ENCODE assay signal across 9 cellular contexts in the genomic region with DNA sequence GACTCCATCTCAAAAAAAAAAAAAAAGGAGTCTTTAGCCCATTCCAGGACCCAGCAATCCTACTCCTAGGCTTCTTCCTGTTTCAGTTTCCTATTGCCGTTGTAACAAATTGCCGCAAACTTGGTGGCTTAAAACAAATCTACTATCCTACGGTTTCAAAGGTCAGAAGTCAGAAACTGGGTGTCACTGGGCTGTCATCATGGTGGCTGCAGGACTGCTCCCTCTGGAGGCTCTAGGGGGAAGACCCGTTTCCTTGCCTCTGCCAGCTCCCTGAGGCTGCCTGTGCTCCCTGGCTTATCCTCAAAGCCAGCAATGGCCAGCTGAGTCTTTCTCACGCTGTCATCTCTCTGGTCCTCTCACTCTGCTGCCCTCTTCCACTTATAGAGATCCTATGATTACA.
DNase-seq lines count a peak whose midpoint lies in the region; ATAC-seq lines count a peak whose summit lies in the region.
"Had no signal": no experiment of that assay in that cellular context is flagged by ENCODE, and none has a peak within 500 bp of the region (broad histone marks: within the 10 kb centered on the region; RNA-seq: fewer than 3 reads in every experiment).

No MANE protein-coding gene starts in this region.

- ATAC-seq in HG02885 (IDR thresholded peaks at IDR 0.05; ENCODE audit: poor library complexity, unreplicated experiment) (no peak), HG03280 (IDR thresholded peaks at IDR 0.05; ENCODE audit: unreplicated experiment) (no peak), GM19351 (IDR thresholded peaks at IDR 0.05; ENCODE audit: unreplicated experiment) (no peak)

- DNase-seq in CD1c-positive myeloid dendritic cell (ENCODE audit: extremely low spot score) (peak; percentile 83), HuH-7 (ENCODE audit: low spot score) (peak; percentile 91), SW480 (ENCODE audit: low spot score) (peak; percentile 50), islet precursor cell (peak; percentile 80), NCI-H446 treated with DMSO at 0.1 percent for 48 hours (lab: John Stamatoyannopoulos, UW) (no peak)
- DNase-seq: stimulated activated CD8-positive, alpha-beta memory T cell treated with anti-CD3 and anti-CD28 coated beads, Interleukin-4, amount 100 ng/mL, for 48 hours had no signal
